Comparison of ENCODE assay signal across 1 cellular context in the genomic region with DNA sequence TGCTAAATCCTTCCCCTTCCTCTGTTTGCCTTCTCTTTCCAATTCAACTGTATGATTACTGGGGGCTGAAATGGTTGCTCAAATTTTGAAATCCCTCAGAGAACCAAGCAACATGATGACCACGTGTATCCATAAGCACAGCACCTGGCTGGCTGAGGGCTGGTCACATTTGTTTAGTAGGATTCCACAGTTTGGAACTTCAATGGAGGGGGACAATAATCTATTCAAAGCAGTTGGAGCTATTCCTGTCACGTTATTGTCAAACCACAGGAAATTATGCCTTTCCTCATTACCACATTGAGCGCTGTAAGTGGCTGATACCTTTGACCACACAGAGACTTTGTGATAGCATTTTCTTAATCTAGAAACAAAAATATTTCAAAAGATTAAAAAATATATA.
TF ChIP-seq lines count a peak whose summit lies in the region.

No MANE protein-coding gene starts in this region.

TF ChIP-seq in HepG2, 621 proteins besides CTCF, POLR2A, EP300 and RAD21:
- TF ChIP-seq, protein P1, sequence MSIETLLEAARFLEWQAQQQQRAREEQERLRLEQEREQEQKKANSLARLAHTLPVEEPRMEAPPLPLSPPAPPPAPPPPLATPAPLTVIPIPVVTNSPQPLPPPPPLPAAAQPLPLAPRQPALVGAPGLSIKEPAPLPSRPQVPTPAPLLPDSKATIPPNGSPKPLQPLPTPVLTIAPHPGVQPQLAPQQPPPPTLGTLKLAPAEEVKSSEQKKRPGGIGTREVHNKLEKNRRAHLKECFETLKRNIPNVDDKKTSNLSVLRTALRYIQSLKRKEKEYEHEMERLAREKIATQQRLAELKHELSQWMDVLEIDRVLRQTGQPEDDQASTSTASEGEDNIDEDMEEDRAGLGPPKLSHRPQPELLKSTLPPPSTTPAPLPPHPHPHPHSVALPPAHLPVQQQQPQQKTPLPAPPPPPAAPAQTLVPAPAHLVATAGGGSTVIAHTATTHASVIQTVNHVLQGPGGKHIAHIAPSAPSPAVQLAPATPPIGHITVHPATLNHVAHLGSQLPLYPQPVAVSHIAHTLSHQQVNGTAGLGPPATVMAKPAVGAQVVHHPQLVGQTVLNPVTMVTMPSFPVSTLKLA (IDR thresholded peaks at IDR 0.05), result 0 out of 2 replicates have a peak, but pooled peaks have one; percentile 14
- TF ChIP-seq, protein P2, sequence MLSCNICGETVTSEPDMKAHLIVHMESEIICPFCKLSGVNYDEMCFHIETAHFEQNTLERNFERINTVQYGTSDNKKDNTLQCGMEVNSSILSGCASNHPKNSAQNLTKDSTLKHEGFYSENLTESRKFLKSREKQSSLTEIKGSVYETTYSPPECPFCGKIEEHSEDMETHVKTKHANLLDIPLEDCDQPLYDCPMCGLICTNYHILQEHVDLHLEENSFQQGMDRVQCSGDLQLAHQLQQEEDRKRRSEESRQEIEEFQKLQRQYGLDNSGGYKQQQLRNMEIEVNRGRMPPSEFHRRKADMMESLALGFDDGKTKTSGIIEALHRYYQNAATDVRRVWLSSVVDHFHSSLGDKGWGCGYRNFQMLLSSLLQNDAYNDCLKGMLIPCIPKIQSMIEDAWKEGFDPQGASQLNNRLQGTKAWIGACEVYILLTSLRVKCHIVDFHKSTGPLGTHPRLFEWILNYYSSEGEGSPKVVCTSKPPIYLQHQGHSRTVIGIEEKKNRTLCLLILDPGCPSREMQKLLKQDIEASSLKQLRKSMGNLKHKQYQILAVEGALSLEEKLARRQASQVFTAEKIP (CRISPR knock-in tag; IDR thresholded peaks at IDR 0.05; ENCODE audit: borderline replicate concordance), result no peak
TF ChIP-seq in HepG2: peak in this region for 1.
